Comparison of ENCODE assay signal across 1 cellular context in the genomic region with DNA sequence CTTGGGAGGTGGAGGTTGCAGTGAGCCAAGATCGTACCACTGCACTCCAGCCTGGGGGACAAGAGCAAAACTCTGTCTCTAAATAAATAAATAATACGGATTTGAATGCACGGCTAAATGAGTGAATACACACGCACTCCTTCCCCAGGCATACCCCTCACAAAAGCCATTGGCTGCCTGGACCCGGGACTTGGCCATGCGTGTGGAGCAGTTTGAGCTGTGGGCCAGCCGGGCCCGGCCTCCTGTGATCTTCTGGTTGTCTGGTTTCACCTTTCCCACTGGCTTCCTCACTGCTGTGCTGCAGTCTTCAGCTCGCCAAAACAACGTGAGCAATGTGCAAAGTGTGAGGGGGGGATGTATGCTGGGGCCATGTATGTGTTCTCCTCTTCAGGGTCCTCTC.
A peak's percentile ranks its signal among the peaks of the same experiment; 100 is the strongest.
TF ChIP-seq lines count a peak whose summit lies in the region.

No MANE protein-coding gene starts in this region.

TF ChIP-seq in HepG2, 621 proteins besides CTCF, POLR2A, EP300 and RAD21:
- TF ChIP-seq PRDM10 (CRISPR knock-in tag; IDR thresholded peaks at IDR 0.05; ENCODE audit: low read depth), result peak; percentile 87
- TF ChIP-seq ZNF564 (CRISPR knock-in tag; IDR thresholded peaks at IDR 0.05), result no peak
- peak; percentile 23 for TF ChIP-seq AGO1 (IDR thresholded peaks at IDR 0.05; ENCODE audit: low read depth, low read length, poor library complexity, severe bottlenecking)
- TF ChIP-seq, protein P1, sequence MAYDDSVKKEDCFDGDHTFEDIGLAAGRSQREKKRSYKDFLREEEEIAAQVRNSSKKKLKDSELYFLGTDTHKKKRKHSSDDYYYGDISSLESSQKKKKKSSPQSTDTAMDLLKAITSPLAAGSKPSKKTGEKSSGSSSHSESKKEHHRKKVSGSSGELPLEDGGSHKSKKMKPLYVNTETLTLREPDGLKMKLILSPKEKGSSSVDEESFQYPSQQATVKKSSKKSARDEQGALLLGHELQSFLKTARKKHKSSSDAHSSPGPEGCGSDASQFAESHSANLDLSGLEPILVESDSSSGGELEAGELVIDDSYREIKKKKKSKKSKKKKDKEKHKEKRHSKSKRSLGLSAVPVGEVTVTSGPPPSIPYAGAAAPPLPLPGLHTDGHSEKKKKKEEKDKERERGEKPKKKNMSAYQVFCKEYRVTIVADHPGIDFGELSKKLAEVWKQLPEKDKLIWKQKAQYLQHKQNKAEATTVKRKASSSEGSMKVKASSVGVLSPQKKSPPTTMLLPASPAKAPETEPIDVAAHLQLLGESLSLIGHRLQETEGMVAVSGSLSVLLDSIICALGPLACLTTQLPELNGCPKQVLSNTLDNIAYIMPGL (CRISPR knock-in tag; IDR thresholded peaks at IDR 0.05; ENCODE audit: borderline replicate concordance in 1 of 2, low read depth in 1 of 2), result 0 out of 4 replicates have a peak, but pooled peaks of 1 of the 2 experiments have one; percentile 19
